Comparison of ENCODE assay signal across 4 cellular contexts in the genomic region with DNA sequence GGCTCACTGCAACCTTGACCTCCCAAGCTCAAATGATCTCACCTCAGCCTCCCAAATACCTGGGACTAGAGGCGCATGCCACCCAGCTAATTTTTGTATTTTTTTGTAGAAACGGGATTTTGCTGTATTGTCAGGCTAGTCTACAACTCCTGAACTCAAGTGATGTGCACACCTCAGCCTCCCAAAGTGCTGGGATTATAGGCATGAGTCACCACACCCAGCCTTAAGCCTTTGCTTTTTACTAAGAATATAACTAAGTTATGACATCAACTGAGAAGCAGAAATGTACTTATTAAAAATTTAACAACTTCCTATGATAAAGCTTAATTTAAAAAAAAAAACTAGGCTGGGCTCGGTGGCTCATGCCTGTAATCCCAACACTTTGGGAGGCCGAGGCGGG.
"Had no signal": no experiment of that assay in that cellular context is flagged by ENCODE, and none has a peak within 500 bp of the region (broad histone marks: within the 10 kb centered on the region; RNA-seq: fewer than 3 reads in every experiment).

No MANE protein-coding gene starts in this region.

- H3K4me3 ChIP-seq: GM23338 had no signal

- DNase-seq: H9, HCEC 1CT, IMR-90 had no signal

- ATAC-seq: GM23338 had no signal

- H3K4me2 ChIP-seq: GM23338 had no signal

- H2AFZ ChIP-seq: GM23338 had no signal
